8 cellular contexts compared by ENCODE assay signal in genomic region chr13:49791753-49792549, GRCh38. TPM values are rescaled to one million over a fixed set of nuclear protein-coding genes. Genes with fewer than 3 reads are reported as not detected.
A peak's percentile ranks its signal among the peaks of the same experiment; 100 is the strongest.
DNase-seq lines count a peak whose midpoint lies in the region; ATAC-seq and TF ChIP-seq lines count a peak whose summit lies in the region.

No MANE protein-coding gene starts in this region.

- H3K27me3 Mint-ChIP-seq in activated naive CD8-positive, alpha-beta T cell treated with anti-CD3 and anti-CD28 coated beads, Interleukin-2, amount 10 ng/mL, durations not matched to agents 7 days and 5 days = peaks cover 2% of the 10 kb centered on the region

- no peaks in the 10 kb centered on the region for H3K9me3 Mint-ChIP-seq in activated naive CD8-positive, alpha-beta T cell treated with anti-CD3 and anti-CD28 coated beads, Interleukin-2, amount 10 ng/mL, durations not matched to agents 7 days and 5 days

- H3K9me2 ChIP-seq in SK-N-SH = no peaks in the 10 kb centered on the region

- intact Hi-C loops in posterior cingulate gyrus (cut with DNase I) = loop anchor here (5.0 kb wide), 3 partner anchors 55 to 145 kb away; partner anchors contain the start of genes EBPL and SPRYD7
- intact Hi-C loops in vagina (cut with DNase I) = no loop called here

- H3K36me3 ChIP-seq in BJ (ENCODE audit: control insufficient read depth, insufficient read depth, low read length) (no peaks in the 10 kb centered on the region), SK-N-SH (replicated peaks in 1 of 2; ENCODE audit: control insufficient read depth in 1 of 2, insufficient read depth in 2 of 2, low read length in 1 of 2) (peaks cover 0 to 2% of the 10 kb centered on the region in 2 experiments), cardiac muscle cell (no peaks in the 10 kb centered on the region), vagina (no peaks in the 10 kb centered on the region)

- peak; percentile 28 for ATAC-seq in GM19035 (IDR thresholded peaks at IDR 0.05; ENCODE audit: unreplicated experiment)
- ATAC-seq in HG03342 (IDR thresholded peaks at IDR 0.05; ENCODE audit: unreplicated experiment) = peak; percentile 20
- peak; percentile 11 for ATAC-seq in activated naive CD8-positive, alpha-beta T cell treated with anti-CD3 and anti-CD28 coated beads, Interleukin-2, amount 10 ng/mL, durations not matched to agents 7 days and 5 days (ENCODE audit: low read depth)

- no peaks in the 10 kb centered on the region for H3F3A ChIP-seq in SK-N-SH (replicated peaks; ENCODE audit: insufficient read depth)

- H3K27me3 ChIP-seq in BJ (ENCODE audit: control insufficient read depth, insufficient read depth, low read length) (no peaks in the 10 kb centered on the region), SK-N-SH (ENCODE audit: insufficient read depth) (no peaks in the 10 kb centered on the region), cardiac muscle cell (no peaks in the 10 kb centered on the region), vagina (no peaks in the 10 kb centered on the region)

- H3K79me2 ChIP-seq in SK-N-SH (ENCODE audit: insufficient read depth) = peaks cover 50% of the 10 kb centered on the region

- peaks cover 5% of the 10 kb centered on the region for H3K36me3 Mint-ChIP-seq in activated naive CD8-positive, alpha-beta T cell treated with anti-CD3 and anti-CD28 coated beads, Interleukin-2, amount 10 ng/mL, durations not matched to agents 7 days and 5 days

- no peak for TF ChIP-seq CTCF in BJ (IDR thresholded peaks at IDR 0.05; ENCODE audit: insufficient read depth, low read depth, low read length)
- no peak for TF ChIP-seq CTCF in SK-N-SH (IDR thresholded peaks at IDR 0.05)
- no peak for TF ChIP-seq CTCF in cardiac muscle cell (IDR thresholded peaks at IDR 0.05; ENCODE audit: low read depth, low read length)
- no peak for TF ChIP-seq CTCF in vagina (IDR thresholded peaks at IDR 0.05)

- TF ChIP-seq POLR2A in vagina (IDR thresholded peaks at IDR 0.05) = no peak

- H3K4me3 Mint-ChIP-seq in activated naive CD8-positive, alpha-beta T cell treated with anti-CD3 and anti-CD28 coated beads, Interleukin-2, amount 10 ng/mL, durations not matched to agents 7 days and 5 days = peak overlapping the region; percentile 96

- H3K4me3 ChIP-seq in BJ (ENCODE audit: low read depth, low read length) (peak overlapping the region; percentile 50), SK-N-SH (ENCODE audit: low read depth in 2 of 2, low read length in 1 of 2) (peak overlapping the region; percentile 77 to 80), cardiac muscle cell (peak overlapping the region; percentile 100), vagina (peak overlapping the region; percentile 82 to 92)

- no peak for TF ChIP-seq RAD21 in SK-N-SH (IDR thresholded peaks at IDR 0.05; ENCODE audit: low read length)

- peak overlapping the region; percentile 74 for H3K4me2 ChIP-seq in SK-N-SH

- H3K4me1 ChIP-seq in SK-N-SH (ENCODE audit: control insufficient read depth in 1 of 2, insufficient read depth in 2 of 2, low read depth in 1 of 2, low read length in 1 of 2) (peaks cover 6 to 7% of the 10 kb centered on the region in 2 experiments; a peak in 3 of 4 replicates), cardiac muscle cell (ENCODE audit: low read depth) (peaks cover 25% of the 10 kb centered on the region), vagina (peaks cover 35% of the 10 kb centered on the region)

- peak overlapping the region; percentile 92 for H3K27ac Mint-ChIP-seq in activated naive CD8-positive, alpha-beta T cell treated with anti-CD3 and anti-CD28 coated beads, Interleukin-2, amount 10 ng/mL, durations not matched to agents 7 days and 5 days

- TF ChIP-seq EP300 in SK-N-SH (IDR thresholded peaks at IDR 0.05; ENCODE audit: borderline replicate concordance in 1 of 2, low read depth in 1 of 2, low read length in 1 of 2) = peak in 1 of 2 experiments; percentile 22; a peak in 1 of 4 replicates

- CTCF ChIA-PET in BJ (lab: Yijun Ruan, JAX) (interaction anchor here (0.7 to 1.6 kb wide), 4 partner anchors 10 to 68 kb away, joined by 3 read pairs; no protein-coding TSS in a partner anchor), SK-N-SH (lab: Yijun Ruan, JAX) (interaction anchor here (0.6 to 1.4 kb wide), 9 partner anchors 9 to 1120 kb away, joined by 3 to 4 read pairs (median 3); no protein-coding TSS in a partner anchor)

- no peak overlapping the region for H2AFZ ChIP-seq in SK-N-SH (ENCODE audit: low read depth)

- no peaks in the 10 kb centered on the region for H3K9me3 ChIP-seq in SK-N-SH
- no peaks in the 10 kb centered on the region for H3K9me3 ChIP-seq in cardiac muscle cell (ENCODE audit: low read depth)
- no peaks in the 10 kb centered on the region for H3K9me3 ChIP-seq in vagina

- DNase-seq in BJ (ENCODE audit: low read depth) (no peak), SK-N-SH (no peak), cardiac muscle cell (ENCODE audit: low read depth in 1 of 2, low spot score in 1 of 2) (peak; percentile 49 to 53), posterior cingulate gyrus (peak; percentile 19 to 92 (median 40)), vagina (ENCODE audit: extremely low spot score in 2 of 2) (no peak)
- peak; percentile 75 for DNase-seq in activated naive CD8-positive, alpha-beta T cell treated with anti-CD3 and anti-CD28 coated beads, Interleukin-2, amount 10 ng/mL, durations not matched to agents 7 days and 5 days

- H3K9ac ChIP-seq in SK-N-SH = peak overlapping the region; percentile 88

- H3K27ac ChIP-seq in SK-N-SH (ENCODE audit: low read depth in 2 of 2, low read length in 1 of 2) (peak overlapping the region; percentile 89 to 94), cardiac muscle cell (peak overlapping the region; percentile 88), vagina (peak overlapping the region; percentile 91)

- H4K20me1 ChIP-seq in SK-N-SH (ENCODE audit: insufficient read depth) = peaks cover 36% of the 10 kb centered on the region

- POLR2A ChIA-PET in BJ (lab: Charles Lee) (interaction anchor here (0.6 kb wide), 1 partner anchor 115 kb away, joined by 5 read pairs; no protein-coding TSS in a partner anchor), SK-N-SH (lab: Yijun Ruan, JAX) (interaction anchor here (1.2 to 2.6 kb wide), 2 partner anchors 101 to 349 kb away, joined by 4 to 12 read pairs; partner anchors contain the start of gene EBPL)
- POLR2A ChIA-PET in activated naive CD8-positive, alpha-beta T cell treated with anti-CD3 and anti-CD28 coated beads, Interleukin-2, amount 10 ng/mL, durations not matched to agents 7 days and 5 days (lab: Charles Lee) = interaction anchor here (0.6 to 3.2 kb wide), 11 partner anchors 53 to 1662 kb away, joined by 3 to 20 read pairs (median 3); partner anchors contain the start of genes CAB39L, EBPL, PHF11 and SETDB2

- peaks cover 24% of the 10 kb centered on the region for H3K4me1 Mint-ChIP-seq in activated naive CD8-positive, alpha-beta T cell treated with anti-CD3 and anti-CD28 coated beads, Interleukin-2, amount 10 ng/mL, durations not matched to agents 7 days and 5 days

- 0% methylated on average over 7 of the region's 97 CpGs for WGBS in SK-N-SH (ENCODE audit: low lambda C conversion rate)

TF ChIP-seq in SK-N-SH, 30 proteins besides CTCF, POLR2A, EP300 and RAD21:
- TF ChIP-seq FOXM1 (IDR thresholded peaks at IDR 0.05; ENCODE audit: low read depth) = no peak
- TF ChIP-seq POLR2AphosphoS5 (IDR thresholded peaks at IDR 0.05; ENCODE audit: low read depth, low read length) = no peak
- no peak for TF ChIP-seq GABPA (IDR thresholded peaks at IDR 0.05; ENCODE audit: low read depth)
- peak; percentile 34 for TF ChIP-seq CHD2 (IDR thresholded peaks at IDR 0.05; ENCODE audit: low read length, partially characterized antibody)
- TF ChIP-seq MXI1 (IDR thresholded peaks at IDR 0.05; ENCODE audit: low read depth, low read length) = no peak; the same call in 1 of the 2 replicates
- no peak for TF ChIP-seq RCOR1 (IDR thresholded peaks at IDR 0.05; ENCODE audit: low read length)
- TF ChIP-seq MEF2A (IDR thresholded peaks at IDR 0.05; ENCODE audit: borderline replicate concordance, low read depth) = no peak
- TF ChIP-seq RXRA (IDR thresholded peaks at IDR 0.05; ENCODE audit: borderline replicate concordance, low read depth) = no peak

RNA-seq across cellular contexts. Expression of gene KPNA3, which starts 0.5 kb away (rescaled TPM):
- 14.9 and 28.1 TPM in 2 replicates for polyA plus RNA-seq in BJ (2011; rRNA removed)
- 21.5 and 29.9 TPM in 2 replicates for polyA minus RNA-seq in BJ (2011; rRNA and poly(A)+ RNA removed)
- 11.3 and 13.1 TPM in 2 replicates for polyA plus RNA-seq in SK-N-SH (2012; rRNA removed)
- 20.5 and 21.7 TPM in 2 replicates for polyA plus RNA-seq in SK-N-SH (2012; cell fraction: cytosol; rRNA removed)
- polyA plus RNA-seq in SK-N-SH (2012; cell fraction: nucleus; rRNA removed) = 7.6 and 17.0 TPM in 2 replicates
- 10 to 100 TPM; 27.8 to 28.1 TPM for total RNA-seq in activated naive CD8-positive, alpha-beta T cell treated with anti-CD3 and anti-CD28 coated beads, Interleukin-2, amount 10 ng/mL, durations not matched to agents 7 days and 5 days
- 23.8 and 24.1 TPM in 2 replicates for total RNA-seq in cardiac muscle cell
- polyA plus RNA-seq in cardiac muscle cell = 32.6 and 37.9 TPM in 2 replicates
- 17.2 TPM for total RNA-seq in vagina

Comparison
In these comparisons a context has a peak if more than half of its experiments do, and no peak if none do; other contexts are left out.
1. DNase-seq: peak in activated naive CD8-positive, alpha-beta T cell treated with anti-CD3 and anti-CD28 coated beads, Interleukin-2, amount 10 ng/mL, durations not matched to agents 7 days and 5 days (single experiment), cardiac muscle cell (2 of 2) and posterior cingulate gyrus (10 of 10); none in BJ (single experiment), SK-N-SH (single experiment) and vagina (0 of 2).
2. H3K4me3 ChIP-seq: peak in every context shown above with its lines; median percentile 100 in cardiac muscle cell; 87 in vagina; 78 in SK-N-SH; 50 in BJ.
3. Peak in every context shown above with its lines, with median percentiles within 50 percentile points of each other: ATAC-seq and H3K27ac ChIP-seq.